Comparison of ENCODE assay signal across 16 cellular contexts in genomic region chr17:59357219-59357699, GRCh38. TPM values are rescaled to one million over a fixed set of nuclear protein-coding genes. Genes with fewer than 3 reads are reported as not detected.
DNase-seq lines count a peak whose midpoint lies in the region; ATAC-seq, FAIRE-seq and TF ChIP-seq lines count a peak whose summit lies in the region.
"Had no signal": no experiment of that assay in that cellular context is flagged by ENCODE, and none has a peak within 500 bp of the region (broad histone marks: within the 10 kb centered on the region; RNA-seq: fewer than 3 reads in every experiment).

No MANE protein-coding gene starts in this region.

- no peak for TF ChIP-seq POLR2A in esophagus muscularis mucosa (IDR thresholded peaks at IDR 0.05; ENCODE audit: low read depth)

- peaks cover 0 to 24% (median 13%) of the 10 kb centered on the region in 4 donors for H3K36me3 ChIP-seq in esophagus muscularis mucosa
- H3K36me3 ChIP-seq in psoas muscle (ENCODE audit: insufficient read depth in 1 of 2, low read depth in 1 of 2), result peaks cover 0 to 21% of the 10 kb centered on the region in 2 donors

- intact Hi-C loops in esophagus muscularis mucosa (cut with DNase I) (no loop called here), psoas muscle (cut with DNase I) (no loop called here)

- H3K27me3 ChIP-seq in esophagus muscularis mucosa, result no peaks in the 10 kb centered on the region
- H3K27me3 ChIP-seq in psoas muscle (ENCODE audit: insufficient read depth in 3 of 3, low read length in 2 of 3), result no peaks in the 10 kb centered on the region

- H3K4me1 ChIP-seq in esophagus muscularis mucosa, result peaks cover 97 to 100% (median 99%) of the 10 kb centered on the region in 4 donors
- H3K4me1 ChIP-seq in psoas muscle, result peaks cover 85% of the 10 kb centered on the region

- DNase-seq in AG08395 (ENCODE audit: low spot score), result peak; percentile 39
- peak; percentile 50 for DNase-seq in HS-27A (ENCODE audit: low read depth)
- no peak for DNase-seq in esophagus muscularis mucosa (ENCODE audit: extremely low spot score)
- no peak for DNase-seq in psoas muscle
- DNase-seq in activated CD8-positive, alpha-beta memory T cell treated with anti-CD3 and anti-CD28 coated beads, Interleukin-2, amount 50 U/mL, for 4 hours, result no peak
- DNase-seq in activated gamma-delta T cell treated with Interleukin-2 at 50 U/mL for 16 hours, result no peak
- DNase-seq in RCC 7860 (ENCODE audit: low spot score), result no peak
- DNase-seq: activated CD4-positive, alpha-beta T cell treated with anti-CD3 and anti-CD28 coated beads for 1 hour; activated T-cell treated with anti-CD3 and anti-CD28 coated beads, Interleukin-2, amount 50 U/mL, for 48 hours; AML-193; GDM1; H9; lower lobe of right lung; NCI-H1048 had no signal

- FAIRE-seq in RCC 7860 (lab: Jason Lieb, UNC), result no peak
- FAIRE-seq: GM18507 had no signal

- TF ChIP-seq EP300 in esophagus muscularis mucosa (IDR thresholded peaks at IDR 0.05), result no peak

- no peak overlapping the region for H3K4me3 ChIP-seq in esophagus muscularis mucosa
- no peak overlapping the region for H3K4me3 ChIP-seq in psoas muscle
- H3K4me3 ChIP-seq: lower lobe of right lung had no signal

- ATAC-seq in psoas muscle (no peak), GM21367 (IDR thresholded peaks at IDR 0.05; ENCODE audit: unreplicated experiment) (no peak)
- ATAC-seq: lower lobe of right lung had no signal

- H3K9me3 ChIP-seq in esophagus muscularis mucosa (no peaks in the 10 kb centered on the region), psoas muscle (no peaks in the 10 kb centered on the region)
- H3K9me3 ChIP-seq: lower lobe of right lung had no signal

- H3K27ac ChIP-seq in esophagus muscularis mucosa (replicated peaks in 1 of 4) (peak overlapping the region; percentile 57 to 80 (median 68)), psoas muscle (peak overlapping the region; percentile 78)
- H3K27ac ChIP-seq: lower lobe of right lung had no signal

- TF ChIP-seq CTCF in esophagus muscularis mucosa (IDR thresholded peaks at IDR 0.05) (no peak), psoas muscle (IDR thresholded peaks at IDR 0.05) (no peak)

RNA-seq across cellular contexts. Expression of gene YPEL2, which starts 25.8 kb away (rescaled TPM):
- total RNA-seq in esophagus muscularis mucosa (10 to 100 TPM; 27.7 to 62.9 (median 28.8) TPM), psoas muscle (10 to 100 TPM; 19.9 to 47.8 (median 22.3) TPM)
- polyA plus RNA-seq in psoas muscle, result 10 to 100 TPM in 1 of 3 donors, 1 to 10 TPM in 2; 1.9 to 10.6 (median 6.9) TPM

Comparison
In these comparisons a context has a peak if more than half of its experiments do, and no peak if none do; other contexts are left out.
1. DNase-seq: peak in AG08395 (single experiment) and HS-27A (single experiment); none in esophagus muscularis mucosa (single experiment), psoas muscle (0 of 2), activated CD8-positive, alpha-beta memory T cell treated with anti-CD3 and anti-CD28 coated beads, Interleukin-2, amount 50 U/mL, for 4 hours (single experiment), activated gamma-delta T cell treated with Interleukin-2 at 50 U/mL for 16 hours (single experiment) and RCC 7860 (single experiment).